ENCODE assay signal across 18 cellular contexts in genomic region chr5:55634866-55635265, GRCh38.
DNase-seq lines count a peak whose midpoint lies in the region; ATAC-seq and TF ChIP-seq lines count a peak whose summit lies in the region.
"Had no signal": no experiment of that assay in that cellular context is flagged by ENCODE, and none has a peak within 500 bp of the region (broad histone marks: within the 10 kb centered on the region; RNA-seq: fewer than 3 reads in every experiment).

No MANE protein-coding gene starts in this region.

- no peaks in the 10 kb centered on the region for H3K27me3 ChIP-seq in left ventricle myocardium inferior (ENCODE audit: low read depth)
- no peaks in the 10 kb centered on the region for H3K27me3 ChIP-seq in psoas muscle (ENCODE audit: insufficient read depth in 3 of 3, low read length in 2 of 3)
- no peaks in the 10 kb centered on the region for H3K27me3 ChIP-seq in uterus
- H3K27me3 ChIP-seq in osteoblast (ENCODE audit: insufficient read depth, low read length) = no peaks in the 10 kb centered on the region

- no peaks in the 10 kb centered on the region for H4K20me1 ChIP-seq in osteoblast (ENCODE audit: insufficient read depth, low read length)

- TF ChIP-seq POLR2A in uterus (IDR thresholded peaks at IDR 0.05) = no peak

- H3K9me3 ChIP-seq in left ventricle myocardium inferior (replicated peaks) (no peaks in the 10 kb centered on the region), psoas muscle (no peaks in the 10 kb centered on the region), uterus (no peaks in the 10 kb centered on the region), osteoblast (ENCODE audit: low read depth, low read length) (no peaks in the 10 kb centered on the region)
- H3K9me3 ChIP-seq: mucosa of descending colon had no signal

- H2AFZ ChIP-seq in osteoblast (ENCODE audit: low read length) = no peak overlapping the region

- DNase-seq in left ventricle myocardium inferior (no peak), Right ventricle myocardium inferior (ENCODE audit: missing footprints) (no peak), epithelial cell of esophagus (ENCODE audit: low read depth) (peak; percentile 8), psoas muscle (no peak), uterus (no peak), osteoblast (ENCODE audit: insufficient read length, low spot score, missing footprints) (no peak), middle frontal gyrus (ENCODE audit: extremely low spot score, low spot score) (no peak)
- DNase-seq: activated CD8-positive, alpha-beta T cell treated with anti-CD3 and anti-CD28 coated beads for 36 hours; cortex of kidney; erythroblast; GDM1; islet precursor cell; mucosa of descending colon; NCI-H1048; stimulated activated CD4-positive, alpha-beta T cell treated with anti-CD3 and anti-CD28 coated beads, Interleukin-2, amount 100 ng/mL, for 48 hours; stimulated activated CD8-positive, alpha-beta memory T cell treated with anti-CD3 and anti-CD28 coated beads, Interleukin-4, amount 100 ng/mL, for 48 hours; trophoblast cell had no signal

- no peak for TF ChIP-seq CTCF in left ventricle myocardium inferior (IDR thresholded peaks at IDR 0.05; ENCODE audit: borderline replicate concordance)
- TF ChIP-seq CTCF in epithelial cell of esophagus (IDR thresholded peaks at IDR 0.05; ENCODE audit: insufficient read depth, low read depth, low read length, missing control alignments) = no peak
- no peak for TF ChIP-seq CTCF in psoas muscle (IDR thresholded peaks at IDR 0.05)
- TF ChIP-seq CTCF in uterus (IDR thresholded peaks at IDR 0.05) = no peak
- TF ChIP-seq CTCF in osteoblast (IDR thresholded peaks at IDR 0.05; ENCODE audit: extremely low read depth, low read depth, low read length) = no peak

- ATAC-seq in Right ventricle myocardium inferior (no peak), psoas muscle (no peak), HG03565 (IDR thresholded peaks at IDR 0.05; ENCODE audit: unreplicated experiment) (no peak)
- ATAC-seq: activated CD8-positive, alpha-beta T cell treated with anti-CD3 and anti-CD28 coated beads for 36 hours; mucosa of descending colon had no signal

- H3K36me3 ChIP-seq in left ventricle myocardium inferior (no peaks in the 10 kb centered on the region), psoas muscle (ENCODE audit: insufficient read depth in 1 of 2, low read depth in 1 of 2) (no peaks in the 10 kb centered on the region), uterus (no peaks in the 10 kb centered on the region), osteoblast (ENCODE audit: insufficient read depth, low read length) (no peaks in the 10 kb centered on the region)

- H3K4me1 ChIP-seq in left ventricle myocardium inferior (peaks cover 53% of the 10 kb centered on the region), psoas muscle (peaks cover 33% of the 10 kb centered on the region), uterus (peaks cover 4 to 24% of the 10 kb centered on the region in 2 donors), osteoblast (ENCODE audit: insufficient read depth, low read length) (peaks cover 28% of the 10 kb centered on the region)

- intact Hi-C loops in left ventricle myocardium inferior (cut with micrococcal nuclease) = no loop called here
- intact Hi-C loops in Right ventricle myocardium inferior (cut with DNase I) = loop anchor here (10.0 kb wide), 1 partner anchor 100 kb away; the partner anchor contains the start of gene PLPP1
- intact Hi-C loops in psoas muscle (cut with DNase I) = loop anchor here (5.0 to 10.0 kb wide), 2 partner anchors 47 to 210 kb away; no protein-coding TSS in a partner anchor
- intact Hi-C loops in uterus (cut with DNase I; ENCODE audit: low total_unique reads) = no loop called here

- no peak overlapping the region for H3K4me2 ChIP-seq in osteoblast (ENCODE audit: insufficient read depth, low read length)

- peak overlapping the region; percentile 91 for H3K27ac ChIP-seq in left ventricle myocardium inferior (replicated peaks)
- peak overlapping the region; percentile 87 for H3K27ac ChIP-seq in psoas muscle
- peak overlapping the region; percentile 67 to 76 for H3K27ac ChIP-seq in uterus
- H3K27ac ChIP-seq in osteoblast (ENCODE audit: low read depth, low read length) = no peak overlapping the region

- no peak overlapping the region for H3K4me3 ChIP-seq in left ventricle myocardium inferior
- no peak overlapping the region for H3K4me3 ChIP-seq in epithelial cell of esophagus (ENCODE audit: low read length)
- no peak overlapping the region for H3K4me3 ChIP-seq in psoas muscle
- H3K4me3 ChIP-seq in uterus = no peak overlapping the region
- no peak overlapping the region for H3K4me3 ChIP-seq in osteoblast (ENCODE audit: insufficient read depth, low read length)
- H3K4me3 ChIP-seq: mucosa of descending colon had no signal

- H3K79me2 ChIP-seq in osteoblast (ENCODE audit: insufficient read depth, low read length) = no peaks in the 10 kb centered on the region

Comparison
In these comparisons a context has a peak if more than half of its experiments do, and no peak if none do; other contexts are left out.
1. intact Hi-C loops: an anchor here in Right ventricle myocardium inferior (10.0 kb wide) and psoas muscle (5.0 to 10.0 kb wide); none called in left ventricle myocardium inferior and uterus.